11 cellular contexts compared by ENCODE assay signal in the genomic region with DNA sequence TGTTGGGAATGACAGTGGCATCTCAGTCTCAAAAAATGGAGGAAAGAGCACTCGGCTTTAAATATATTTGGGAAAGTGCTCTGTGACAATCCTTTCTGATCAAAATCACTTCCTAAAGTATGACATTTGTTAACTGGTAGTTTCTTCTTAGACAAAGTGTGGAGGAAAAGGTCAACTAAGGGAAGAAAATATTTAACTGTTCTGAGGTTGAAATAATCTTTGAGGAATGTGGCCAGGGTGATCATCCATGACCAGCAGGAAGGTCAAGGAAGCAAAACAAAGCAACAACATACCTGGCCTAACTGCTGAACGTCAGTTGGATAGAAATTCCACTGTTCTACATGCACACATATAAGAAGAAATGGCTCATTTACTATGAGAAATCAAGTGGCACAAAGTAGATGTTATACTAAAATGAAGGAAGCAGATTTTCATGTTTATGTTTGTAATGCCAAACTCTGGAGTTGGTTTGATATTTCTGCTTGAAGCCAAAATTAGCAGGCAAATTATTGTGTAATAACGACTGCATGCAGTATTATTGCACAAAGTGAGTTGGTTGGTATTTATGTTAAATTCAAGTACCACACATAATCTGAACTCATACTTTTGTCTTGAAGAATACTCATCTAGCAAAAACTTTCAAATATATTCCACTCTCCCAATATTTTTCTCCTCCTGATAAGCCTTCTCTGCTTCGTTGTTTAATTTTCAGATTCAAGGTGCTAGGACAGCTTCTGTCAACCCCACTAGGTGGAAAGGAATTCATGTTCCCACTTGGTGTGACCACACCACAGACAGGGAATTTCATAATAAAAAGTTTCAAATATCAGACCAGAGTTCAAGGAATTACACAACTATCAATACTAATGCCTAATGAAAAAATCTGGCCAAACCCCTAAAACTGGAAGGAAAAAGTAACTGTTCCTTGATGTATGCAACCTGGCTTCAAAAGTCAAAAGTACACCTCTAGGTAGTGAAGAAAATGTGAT.
DNase-seq lines count a peak whose midpoint lies in the region; ATAC-seq, FAIRE-seq and TF ChIP-seq lines count a peak whose summit lies in the region.
"Had no signal": no experiment of that assay in that cellular context is flagged by ENCODE, and none has a peak within 500 bp of the region (broad histone marks: within the 10 kb centered on the region; RNA-seq: fewer than 3 reads in every experiment).

No MANE protein-coding gene starts in this region.

- no peak overlapping the region for H3K9ac ChIP-seq in K562 (ENCODE audit: insufficient read depth in 1 of 2, low read depth in 2 of 2, low read length in 2 of 2)
- H3K9ac ChIP-seq: KMS-11 had no signal

- H4K20me1 ChIP-seq in K562 (replicated peaks; ENCODE audit: control insufficient read depth, insufficient read depth, low read length), result no peaks in the 10 kb centered on the region

- H3K9me1 ChIP-seq in K562 (ENCODE audit: control insufficient read depth, insufficient read depth, low read length), result no peaks in the 10 kb centered on the region

- peaks cover 9 to 51% of the 10 kb centered on the region in 2 experiments for H3K4me1 ChIP-seq in K562 (replicated peaks in 1 of 2; ENCODE audit: control insufficient read depth in 2 of 2, insufficient read depth in 2 of 2, low read length in 2 of 2)

- POLR2A ChIA-PET in K562 (lab: Yijun Ruan, JAX), result interaction anchor here (0.7 to 3.4 kb wide), 3 partner anchors 12 to 543 kb away, joined by 3 to 23 read pairs (median 3); no protein-coding TSS in a partner anchor

- intact Hi-C loops in K562 (cut with micrococcal nuclease), result no loop called here

- no peak for DNase-seq in activated T-cell treated with anti-CD3 and anti-CD28 coated beads, Interleukin-2, amount 50 U/mL, for 24 hours
- DNase-seq in activated T-cell treated with anti-CD3 and anti-CD28 coated beads, Interleukin-2, amount 50 U/mL, for 4 hours, result no peak
- DNase-seq in K562 (ENCODE audit: extremely low read depth in 1 of 4, low spot score in 3 of 4) (no peak), kidney glomerular epithelial cell (lab: John Stamatoyannopoulos, UW) (peak; percentile 93), T-helper 9 cell (no peak)
- DNase-seq: ovary had no signal

- H3K36me3 ChIP-seq in K562 (ENCODE audit: control insufficient read depth, insufficient read depth, low read length), result no peaks in the 10 kb centered on the region
- H3K36me3 ChIP-seq: ovary had no signal

- WGBS in K562 (ENCODE audit: insufficient coverage, low coverage, missing lambda C conversion rate), result 23% methylated on average over 4 of the region's 4 CpGs

- H2AFZ ChIP-seq in K562 (ENCODE audit: low read depth, low read length), result 0 out of 2 replicates have a peak overlapping the region, but pooled peaks have one; percentile 18

- peaks cover 77% of the 10 kb centered on the region for H3K4me1 Mint-ChIP-seq in activated T-cell treated with anti-CD3 and anti-CD28 coated beads, Interleukin-2, amount 50 U/mL, for 24 hours (ENCODE audit: low read depth)
- H3K4me1 Mint-ChIP-seq in activated T-cell treated with anti-CD3 and anti-CD28 coated beads, Interleukin-2, amount 50 U/mL, for 4 hours (ENCODE audit: low read depth), result peaks cover 66% of the 10 kb centered on the region

- H3K27me3 Mint-ChIP-seq in activated T-cell treated with anti-CD3 and anti-CD28 coated beads, Interleukin-2, amount 50 U/mL, for 24 hours, result no peaks in the 10 kb centered on the region
- no peaks in the 10 kb centered on the region for H3K27me3 Mint-ChIP-seq in activated T-cell treated with anti-CD3 and anti-CD28 coated beads, Interleukin-2, amount 50 U/mL, for 4 hours (ENCODE audit: low read depth)

- FAIRE-seq in K562 (lab: Jason Lieb, UNC), result no peak

- no peak for TF ChIP-seq POLR2A in K562 (conservative IDR thresholded peaks at IDR 0.05)

- no peak for ATAC-seq in activated T-cell treated with anti-CD3 and anti-CD28 coated beads, Interleukin-2, amount 50 U/mL, for 4 hours
- ATAC-seq in K562 (no peak), GM21723 (IDR thresholded peaks at IDR 0.05; ENCODE audit: unreplicated experiment) (no peak), HG02852 (IDR thresholded peaks at IDR 0.05; ENCODE audit: unreplicated experiment) (no peak)
- ATAC-seq: stimulated activated effector memory CD8-positive, alpha-beta T cell treated with anti-CD3 and anti-CD28 coated beads, Interleukin-12 subunit alpha, Interleukin-12 subunit beta, amount 100 ng/mL, for 72 hours had no signal

- H3K27me3 ChIP-seq in K562 (ENCODE audit: control insufficient read depth in 2 of 2, insufficient read depth in 2 of 2, low read length in 2 of 2), result no peaks in the 10 kb centered on the region
- H3K27me3 ChIP-seq: ovary had no signal

- CTCF ChIA-PET in K562 (lab: Yijun Ruan, JAX; ENCODE audit: low intra/inter-chr PET ratio), result no interaction called here

- 0 out of 2 replicates have a peak overlapping the region, but pooled peaks have one; percentile 53 for H3K4me2 ChIP-seq in K562 (ENCODE audit: insufficient read depth, low read length)
- H3K4me2 ChIP-seq: KMS-11 had no signal

- H3K27ac ChIP-seq in K562 (ENCODE audit: extremely low read depth, low read depth, low read length), result peak overlapping the region; percentile 46; the same call in 2 of the 3 replicates
- H3K27ac ChIP-seq in temporal lobe (ENCODE audit: low read depth, low read length), result peak overlapping the region; percentile 37
- H3K27ac ChIP-seq: KMS-11, ovary had no signal

- H3K36me3 Mint-ChIP-seq in activated T-cell treated with anti-CD3 and anti-CD28 coated beads, Interleukin-2, amount 50 U/mL, for 24 hours (ENCODE audit: low read depth), result peaks cover 41% of the 10 kb centered on the region
- H3K36me3 Mint-ChIP-seq in activated T-cell treated with anti-CD3 and anti-CD28 coated beads, Interleukin-2, amount 50 U/mL, for 4 hours (ENCODE audit: insufficient read depth), result peaks cover 15% of the 10 kb centered on the region

- H3K9me3 ChIP-seq in K562 (replicated peaks; ENCODE audit: control insufficient read depth, insufficient read depth, low read depth, low read length), result no peaks in the 10 kb centered on the region
- H3K9me3 ChIP-seq: ovary had no signal

- H3K27ac Mint-ChIP-seq in activated T-cell treated with anti-CD3 and anti-CD28 coated beads, Interleukin-2, amount 50 U/mL, for 24 hours, result peak overlapping the region; percentile 40
- H3K27ac Mint-ChIP-seq: stimulated activated effector memory CD8-positive, alpha-beta T cell treated with anti-CD3 and anti-CD28 coated beads, Interleukin-12 subunit alpha, Interleukin-12 subunit beta, amount 100 ng/mL, for 72 hours had no signal

- no peaks in the 10 kb centered on the region; the same call in 2 of the 3 replicates for H3K79me2 ChIP-seq in K562 (ENCODE audit: control insufficient read depth, insufficient read depth, low read length)

- BruUV-seq in K562 (replicated peaks; lab: Mats Ljungman, UMichigan), result TSS peak; percentile 32

- H3K4me3 ChIP-seq in K562, result no peak overlapping the region
- H3K4me3 ChIP-seq: ovary had no signal

- no peak for TF ChIP-seq RAD21 in K562 (CRISPR knock-in tag; conservative IDR thresholded peaks at IDR 0.05 in 1 of 2, IDR thresholded peaks at IDR 0.05 in 1 of 2)

- TF ChIP-seq CTCF in K562 (IDR thresholded peaks at IDR 0.05 in 2 of 3, conservative IDR thresholded peaks at IDR 0.05 in 1 of 3; ENCODE audit: insufficient read depth in 2 of 3, low read depth in 1 of 3, low read length in 3 of 3), result no peak

- H3K4me3 Mint-ChIP-seq in activated T-cell treated with anti-CD3 and anti-CD28 coated beads, Interleukin-2, amount 50 U/mL, for 24 hours, result no peak overlapping the region
- no peak overlapping the region for H3K4me3 Mint-ChIP-seq in activated T-cell treated with anti-CD3 and anti-CD28 coated beads, Interleukin-2, amount 50 U/mL, for 4 hours
- H3K4me3 Mint-ChIP-seq: stimulated activated effector memory CD8-positive, alpha-beta T cell treated with anti-CD3 and anti-CD28 coated beads, Interleukin-12 subunit alpha, Interleukin-12 subunit beta, amount 100 ng/mL, for 72 hours had no signal

- H3K9me3 Mint-ChIP-seq in activated T-cell treated with anti-CD3 and anti-CD28 coated beads, Interleukin-2, amount 50 U/mL, for 24 hours, result no peaks in the 10 kb centered on the region
- H3K9me3 Mint-ChIP-seq in activated T-cell treated with anti-CD3 and anti-CD28 coated beads, Interleukin-2, amount 50 U/mL, for 4 hours, result no peaks in the 10 kb centered on the region
- H3K9me3 Mint-ChIP-seq: stimulated activated effector memory CD8-positive, alpha-beta T cell treated with anti-CD3 and anti-CD28 coated beads, Interleukin-12 subunit alpha, Interleukin-12 subunit beta, amount 100 ng/mL, for 72 hours had no signal

- in situ Hi-C loops in K562 (cut with MboI), result no loop called here

- TF ChIP-seq EP300 in K562 (IDR thresholded peaks at IDR 0.05; ENCODE audit: low read length), result no peak

TF ChIP-seq in K562, 482 proteins besides CTCF, POLR2A, EP300 and RAD21 (continues in another document):
- TF ChIP-seq CEBPG (CRISPR knock-in tag; IDR thresholded peaks at IDR 0.05) (no peak), CEBPG (tag; conservative IDR thresholded peaks at IDR 0.05 in 1 of 2, IDR thresholded peaks at IDR 0.05 in 1 of 2) (peak; percentile 74 to 86), RB1 (IDR thresholded peaks at IDR 0.05; ENCODE audit: low read depth) (0 out of 2 replicates have a peak, but pooled peaks have one; percentile 3), ARHGAP35 (IDR thresholded peaks at IDR 0.05; ENCODE audit: partially characterized antibody) (no peak), CEBPB (tag; IDR thresholded peaks at IDR 0.05) (peak; percentile 89)
- TF ChIP-seq, protein P1, sequence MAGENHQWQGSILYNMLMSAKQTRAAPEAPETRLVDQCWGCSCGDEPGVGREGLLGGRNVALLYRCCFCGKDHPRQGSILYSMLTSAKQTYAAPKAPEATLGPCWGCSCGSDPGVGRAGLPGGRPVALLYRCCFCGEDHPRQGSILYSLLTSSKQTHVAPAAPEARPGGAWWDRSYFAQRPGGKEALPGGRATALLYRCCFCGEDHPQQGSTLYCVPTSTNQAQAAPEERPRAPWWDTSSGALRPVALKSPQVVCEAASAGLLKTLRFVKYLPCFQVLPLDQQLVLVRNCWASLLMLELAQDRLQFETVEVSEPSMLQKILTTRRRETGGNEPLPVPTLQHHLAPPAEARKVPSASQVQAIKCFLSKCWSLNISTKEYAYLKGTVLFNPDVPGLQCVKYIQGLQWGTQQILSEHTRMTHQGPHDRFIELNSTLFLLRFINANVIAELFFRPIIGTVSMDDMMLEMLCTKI (IDR thresholded peaks at IDR 0.05; ENCODE audit: partially characterized antibody), result no peak
